In genomic region chr5:141843156-141843927, GRCh38 we compare ENCODE assay signal across 13 cellular contexts. TPM values are rescaled to one million over a fixed set of nuclear protein-coding genes. Genes with fewer than 3 reads are reported as not detected.
DNase-seq lines count a peak whose midpoint lies in the region; ATAC-seq and TF ChIP-seq lines count a peak whose summit lies in the region.
"Had no signal": no experiment of that assay in that cellular context is flagged by ENCODE, and none has a peak within 500 bp of the region (broad histone marks: within the 10 kb centered on the region; RNA-seq: fewer than 3 reads in every experiment).

No MANE protein-coding gene starts in this region.

- H3K27ac Mint-ChIP-seq in endodermal cell, result peak overlapping the region; percentile 85
- H3K27ac Mint-ChIP-seq in progenitor cell of endocrine pancreas, result no peak overlapping the region
- H3K27ac Mint-ChIP-seq: activated CD4-positive, alpha-beta T cell treated with anti-CD3 and anti-CD28 coated beads, Interleukin-2, amount 10 ng/mL, durations not matched to agents 24 days and 14 days; activated naive CD8-positive, alpha-beta T cell treated with anti-CD3 and anti-CD28 coated beads, Interleukin-2, amount 50 U/mL, for 24 hours had no signal

- 44 to 54% methylated on average over 1 to 5 of the region's 5 CpGs for WGBS in endodermal cell (ENCODE audit: insufficient coverage in 1 of 2, insufficient read length in 1 of 2), 2 experiments

- H3K27me3 ChIP-seq in BE2C, result no peaks in the 10 kb centered on the region
- no peaks in the 10 kb centered on the region for H3K27me3 ChIP-seq in MG63
- no peaks in the 10 kb centered on the region for H3K27me3 ChIP-seq in endodermal cell (ENCODE audit: control insufficient read depth, insufficient read depth, low read length, poor library complexity, severe bottlenecking)

- H3K4me3 Mint-ChIP-seq in endodermal cell (no peak overlapping the region), progenitor cell of endocrine pancreas (ENCODE audit: low read depth) (no peak overlapping the region)
- H3K4me3 Mint-ChIP-seq: activated CD4-positive, alpha-beta T cell treated with anti-CD3 and anti-CD28 coated beads, Interleukin-2, amount 10 ng/mL, durations not matched to agents 24 days and 14 days; activated naive CD8-positive, alpha-beta T cell treated with anti-CD3 and anti-CD28 coated beads, Interleukin-2, amount 50 U/mL, for 24 hours; neural crest cell had no signal

- H3K4me1 Mint-ChIP-seq in endodermal cell (peaks cover 82% of the 10 kb centered on the region), progenitor cell of endocrine pancreas (ENCODE audit: low read depth) (peaks cover 15% of the 10 kb centered on the region)

- H3K27me3 Mint-ChIP-seq in endodermal cell (ENCODE audit: insufficient read depth) (no peaks in the 10 kb centered on the region), progenitor cell of endocrine pancreas (peaks cover 15% of the 10 kb centered on the region)

- no peak overlapping the region for H3K4me3 ChIP-seq in BE2C (ENCODE audit: low read depth, low read length)
- H3K4me3 ChIP-seq in MG63, result no peak overlapping the region
- no peak overlapping the region for H3K4me3 ChIP-seq in endodermal cell (ENCODE audit: low read length)
- H3K4me3 ChIP-seq in mucosa of descending colon, result no peak overlapping the region
- H3K4me3 ChIP-seq: GM12878 had no signal

- no peak overlapping the region for H3K9ac ChIP-seq in endodermal cell (ENCODE audit: extremely low read depth, low read length, poor library complexity, severe bottlenecking)

- H3K4me1 ChIP-seq in BE2C (peaks cover 56% of the 10 kb centered on the region), endodermal cell (ENCODE audit: control insufficient read depth, insufficient read depth, low read length) (peaks cover 25% of the 10 kb centered on the region), mucosa of descending colon (ENCODE audit: low read depth) (peaks cover 61% of the 10 kb centered on the region)

- intact Hi-C loops in mucosa of descending colon (cut with DNase I, micrococcal nuclease), result no loop called here

- peak; percentile 56 for DNase-seq in BE2C
- DNase-seq in MG63, result peak; percentile 12
- peak; percentile 87 for DNase-seq in endodermal cell
- DNase-seq in mucosa of descending colon, result no peak
- no peak for DNase-seq in SKM-1 treated with dmso at 0.1 percent for 144 hours (lab: John Stamatoyannopoulos, UW; ENCODE audit: unreplicated experiment)
- no peak for DNase-seq in progenitor cell of endocrine pancreas (ENCODE audit: low spot score, unreplicated experiment)
- DNase-seq in AG08396 (ENCODE audit: low spot score), result no peak
- DNase-seq: activated CD4-positive, alpha-beta T cell treated with anti-CD3 and anti-CD28 coated beads, Interleukin-2, amount 10 ng/mL, durations not matched to agents 24 days and 14 days; activated naive CD8-positive, alpha-beta T cell treated with anti-CD3 and anti-CD28 coated beads, Interleukin-2, amount 50 U/mL, for 24 hours; MV-4-11 had no signal

- no peaks in the 10 kb centered on the region for H3K9me3 ChIP-seq in BE2C
- no peaks in the 10 kb centered on the region for H3K9me3 ChIP-seq in MG63
- H3K9me3 ChIP-seq in endodermal cell (ENCODE audit: control insufficient read depth, low read length), result no peaks in the 10 kb centered on the region
- no peaks in the 10 kb centered on the region for H3K9me3 ChIP-seq in mucosa of descending colon

- peak; percentile 12 for ATAC-seq in mucosa of descending colon
- no peak for ATAC-seq in GM18870 (IDR thresholded peaks at IDR 0.05; ENCODE audit: unreplicated experiment)
- ATAC-seq: activated naive CD8-positive, alpha-beta T cell treated with anti-CD3 and anti-CD28 coated beads, Interleukin-2, amount 50 U/mL, for 24 hours; GM12878 had no signal

- H3K9me3 Mint-ChIP-seq in endodermal cell, result no peaks in the 10 kb centered on the region
- no peaks in the 10 kb centered on the region for H3K9me3 Mint-ChIP-seq in progenitor cell of endocrine pancreas (ENCODE audit: low read depth)
- H3K9me3 Mint-ChIP-seq: activated CD4-positive, alpha-beta T cell treated with anti-CD3 and anti-CD28 coated beads, Interleukin-2, amount 10 ng/mL, durations not matched to agents 24 days and 14 days; activated naive CD8-positive, alpha-beta T cell treated with anti-CD3 and anti-CD28 coated beads, Interleukin-2, amount 50 U/mL, for 24 hours; neural crest cell had no signal

- H3K27ac ChIP-seq in endodermal cell (ENCODE audit: low read depth, low read length), result no peak overlapping the region

- H3K36me3 Mint-ChIP-seq in endodermal cell (ENCODE audit: low read depth), result no peaks in the 10 kb centered on the region
- H3K36me3 Mint-ChIP-seq in progenitor cell of endocrine pancreas (ENCODE audit: insufficient read depth), result no peaks in the 10 kb centered on the region

- no peaks in the 10 kb centered on the region for H3K36me3 ChIP-seq in BE2C
- H3K36me3 ChIP-seq in MG63, result no peaks in the 10 kb centered on the region
- H3K36me3 ChIP-seq in endodermal cell (ENCODE audit: control insufficient read depth, insufficient read depth, low read length), result no peaks in the 10 kb centered on the region
- no peaks in the 10 kb centered on the region for H3K36me3 ChIP-seq in mucosa of descending colon (ENCODE audit: low read depth)

- TF ChIP-seq CTCF in BE2C (IDR thresholded peaks at IDR 0.05; ENCODE audit: low read depth, low read length) (no peak), endodermal cell (conservative IDR thresholded peaks at IDR 0.05) (no peak), mucosa of descending colon (IDR thresholded peaks at IDR 0.05) (no peak), progenitor cell of endocrine pancreas (IDR thresholded peaks at IDR 0.05; ENCODE audit: unreplicated experiment) (no peak)

RNA-seq across cellular contexts. Expression of gene PCDH1, which starts 34.9 kb away (rescaled TPM):
- 129 TPM for polyA plus RNA-seq in BE2C (2012; ENCODE audit: insufficient read depth, insufficient read length, low read depth)
- total RNA-seq in MG63 (2014; rRNA removed; shearing (Covaris generic); ENCODE audit: low replicate concordance), result 3.8 and 12.8 TPM in 2 replicates
- total RNA-seq in endodermal cell (10 to 100 TPM; 45.4 to 69.7 TPM), mucosa of descending colon (100 to 1,000 TPM in 2 of 3 donors, 10 to 100 TPM in 1; 75.1 to 159 (median 127) TPM), progenitor cell of endocrine pancreas (5.5 and 6.3 TPM in 2 replicates)
- 17.2 TPM for polyA plus RNA-seq in endodermal cell (2013, experiment 1 of 2)
- polyA plus RNA-seq in endodermal cell (2013, experiment 2 of 2), result 13.5 TPM
- total RNA-seq: activated CD4-positive, alpha-beta T cell treated with anti-CD3 and anti-CD28 coated beads, Interleukin-2, amount 10 ng/mL, durations not matched to agents 24 days and 14 days had no signal

Comparison
In these comparisons a context has a peak if more than half of its experiments do, and no peak if none do; other contexts are left out.
1. DNase-seq: peak in BE2C (single experiment), MG63 (single experiment) and endodermal cell (single experiment); none in mucosa of descending colon (0 of 3), SKM-1 treated with dmso at 0.1 percent for 144 hours (single experiment), progenitor cell of endocrine pancreas (single experiment) and AG08396 (single experiment).